ENCODE assay signal across 22 cellular contexts in genomic region chr1:229593800-229594199, GRCh38.
"Had no signal": no experiment of that assay in that cellular context is flagged by ENCODE, and none has a peak within 500 bp of the region (broad histone marks: within the 10 kb centered on the region; RNA-seq: fewer than 3 reads in every experiment).

No MANE protein-coding gene starts in this region.

- H3K27me3 ChIP-seq: colonic mucosa, right atrium auricular region, stomach, tibial nerve, upper lobe of right lung, uterus had no signal

- H3K27me3 Mint-ChIP-seq: naive thymus-derived CD4-positive, alpha-beta T cell had no signal

- H3K4me2 ChIP-seq: smooth muscle cell had no signal

- H3K4me3 ChIP-seq: colonic mucosa, lung, prostate gland, right atrium auricular region, smooth muscle cell, stomach, tibial nerve, upper lobe of right lung, uterus had no signal

- ATAC-seq: left lobe of liver; naive thymus-derived CD4-positive, alpha-beta T cell; sciatic nerve; upper lobe of right lung had no signal

- H3K9me3 Mint-ChIP-seq: naive thymus-derived CD4-positive, alpha-beta T cell had no signal

- H3K27ac ChIP-seq: colonic mucosa, prostate gland, right atrium auricular region, tibial nerve, upper lobe of right lung, uterus had no signal

- H3K9me3 ChIP-seq: colonic mucosa, prostate gland, right atrium auricular region, stomach, tibial nerve, upper lobe of right lung, uterus had no signal

- H3K4me3 Mint-ChIP-seq: naive thymus-derived CD4-positive, alpha-beta T cell had no signal

- H3K27ac Mint-ChIP-seq: naive thymus-derived CD4-positive, alpha-beta T cell had no signal

- H3K4me1 ChIP-seq: colonic mucosa, prostate gland had no signal

- H3K36me3 ChIP-seq: uterus had no signal

- DNase-seq: central memory CD4-positive, alpha-beta T cell; colonic mucosa; dermis blood vessel endothelial cell; effector memory CD4-positive, alpha-beta T cell; mesendoderm; midbrain; naive thymus-derived CD4-positive, alpha-beta T cell; stimulated activated CD4-positive, alpha-beta T cell treated with anti-CD3 and anti-CD28 coated beads, Interleukin-12 subunit alpha, Interleukin-12 subunit beta, amount 100 ng/mL, for 4 hours; stimulated activated CD4-positive, alpha-beta T cell treated with anti-CD3 and anti-CD28 coated beads, Interleukin-1b, Interleukin-23, amount 100 ng/mL, for 48 hours; stimulated activated CD4-positive, alpha-beta T cell treated with anti-CD3 and anti-CD28 coated beads, Interleukin-4, amount 100 ng/mL, for 1 hour; stimulated activated CD8-positive, alpha-beta memory T cell treated with anti-CD3 and anti-CD28 coated beads, Interleukin-4, amount 100 ng/mL, for 48 hours; stimulated activated naive CD4-positive, alpha-beta T cell treated with Interleukin-2 at 50 U/mL for 16 hours; stomach; upper lobe of right lung; uterus had no signal
